17 cellular contexts compared by ENCODE assay signal in the genomic region with DNA sequence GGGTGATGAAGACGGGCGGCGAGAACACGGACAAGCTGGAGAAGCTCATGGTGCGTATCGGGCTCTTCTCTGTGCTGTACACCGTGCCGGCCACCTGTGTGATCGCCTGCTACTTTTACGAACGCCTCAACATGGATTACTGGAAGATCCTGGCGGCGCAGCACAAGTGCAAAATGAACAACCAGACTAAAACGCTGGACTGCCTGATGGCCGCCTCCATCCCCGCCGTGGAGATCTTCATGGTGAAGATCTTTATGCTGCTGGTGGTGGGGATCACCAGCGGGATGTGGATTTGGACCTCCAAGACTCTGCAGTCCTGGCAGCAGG. TPM values are rescaled to one million over a fixed set of nuclear protein-coding genes. Genes with fewer than 3 reads are reported as not detected.
"Had no signal": no experiment of that assay in that cellular context is flagged by ENCODE, and none has a peak within 500 bp of the region (broad histone marks: within the 10 kb centered on the region; RNA-seq: fewer than 3 reads in every experiment).

No MANE protein-coding gene starts in this region.

- H3K4me3 ChIP-seq: lung, thyroid gland, uterus had no signal

- H3K27ac ChIP-seq: thyroid gland, uterus, WERI-Rb-1 had no signal

- ATAC-seq: left colon; naive thymus-derived CD8-positive, alpha-beta T cell had no signal

- H3K9me3 ChIP-seq: thyroid gland, uterus had no signal

- H3K36me3 ChIP-seq: thyroid gland, uterus, WERI-Rb-1 had no signal

- H3K27ac Mint-ChIP-seq: activated naive CD4-positive, alpha-beta T cell treated with anti-CD3 and anti-CD28 coated beads, Interleukin-2, amount 50 U/mL, for 24 hours; activated T-helper 2 cell treated with anti-CD3 and anti-CD28 coated beads, Interferon-gamma antibody, Interleukin-2, Interleukin-4, amounts not matched to agents 10 μg/mL and 5 μg/mL and 100 μg/mL, durations not matched to agents 14 hours and 24 hours and 36 hours; naive thymus-derived CD8-positive, alpha-beta T cell had no signal

- H3K36me3 Mint-ChIP-seq: activated naive CD4-positive, alpha-beta T cell treated with anti-CD3 and anti-CD28 coated beads, Interleukin-2, amount 50 U/mL, for 24 hours had no signal

- H3K4me3 Mint-ChIP-seq: activated naive CD4-positive, alpha-beta T cell treated with anti-CD3 and anti-CD28 coated beads, Interleukin-2, amount 50 U/mL, for 24 hours had no signal

- DNase-seq: activated CD4-positive, alpha-beta T cell treated with anti-CD3 and anti-CD28 coated beads for 48 hours; activated T-cell treated with anti-CD3 and anti-CD28 coated beads for 4 hours; amygdala; hypothalamus; left colon; naive thymus-derived CD8-positive, alpha-beta T cell; stimulated activated CD4-positive, alpha-beta T cell treated with anti-CD3 and anti-CD28 coated beads, Interleukin-4, amount 100 ng/mL, for 4 hours; thyroid gland; uterus; WERI-Rb-1 had no signal

- H3K9me3 Mint-ChIP-seq: activated naive CD4-positive, alpha-beta T cell treated with anti-CD3 and anti-CD28 coated beads, Interleukin-2, amount 50 U/mL, for 24 hours; activated T-helper 2 cell treated with anti-CD3 and anti-CD28 coated beads, Interferon-gamma antibody, Interleukin-2, Interleukin-4, amounts not matched to agents 10 μg/mL and 5 μg/mL and 100 μg/mL, durations not matched to agents 14 hours and 24 hours and 36 hours had no signal

RNA-seq across cellular contexts. Expression of a gene that starts 1.9 kb away (rescaled TPM):
- total RNA-seq: activated T-helper 2 cell treated with anti-CD3 and anti-CD28 coated beads, Interferon-gamma antibody, Interleukin-2, Interleukin-4, amounts not matched to agents 10 μg/mL and 5 μg/mL and 100 μg/mL, durations not matched to agents 14 hours and 24 hours and 36 hours; glomerular endothelial cell; mononuclear cell; naive thymus-derived CD8-positive, alpha-beta T cell; osteoblast; pulmonary artery endothelial cell had no signal
